ENCODE assay signal across 18 cellular contexts in the genomic region with DNA sequence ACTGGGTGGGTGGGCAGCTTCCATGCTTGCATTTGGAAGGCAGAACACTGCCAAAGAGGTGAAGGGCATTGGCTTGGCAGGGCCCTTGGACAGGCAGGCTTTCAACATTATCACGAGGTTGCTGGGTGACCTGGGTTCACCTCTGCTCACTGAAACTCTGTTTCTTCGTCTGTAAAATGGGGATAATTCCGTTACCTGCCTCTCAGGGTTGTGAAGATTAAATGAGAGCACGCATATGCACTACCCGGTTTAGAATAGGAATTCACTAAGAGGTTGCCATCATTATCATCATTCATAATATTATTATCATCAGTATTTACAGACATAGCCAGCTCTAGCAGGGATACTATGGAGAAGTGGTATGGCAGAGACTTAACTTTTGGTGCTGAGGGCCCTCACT.
A peak's percentile ranks its signal among the peaks of the same experiment; 100 is the strongest.
DNase-seq lines count a peak whose midpoint lies in the region; ATAC-seq and TF ChIP-seq lines count a peak whose summit lies in the region.
"Had no signal": no experiment of that assay in that cellular context is flagged by ENCODE, and none has a peak within 500 bp of the region (broad histone marks: within the 10 kb centered on the region; RNA-seq: fewer than 3 reads in every experiment).

No MANE protein-coding gene starts in this region.

- H3K27me3 ChIP-seq in right atrium auricular region (no peaks in the 10 kb centered on the region), sigmoid colon (no peaks in the 10 kb centered on the region)
- H3K27me3 ChIP-seq: BE2C had no signal

- CTCF ChIA-PET in HEK293 (lab: Yijun Ruan, JAX): interaction anchor here (0.7 to 0.9 kb wide), 2 partner anchors 11 to 787 kb away, joined by 3 to 6 read pairs; no protein-coding TSS in a partner anchor

- POLR2A ChIA-PET in HEK293 (lab: Yijun Ruan, JAX): no interaction called here

- H3K36me3 ChIP-seq in HEK293 (ENCODE audit: control insufficient read depth in 2 of 2, insufficient read depth in 1 of 2, low read length in 2 of 2) (no peaks in the 10 kb centered on the region), SK-N-MC (ENCODE audit: insufficient read depth, low read length) (no peaks in the 10 kb centered on the region), right atrium auricular region (no peaks in the 10 kb centered on the region), sigmoid colon (no peaks in the 10 kb centered on the region)
- H3K36me3 ChIP-seq: BE2C had no signal

- no peak for DNase-seq in SK-N-MC (ENCODE audit: low read depth, low spot score)
- no peak for DNase-seq in right atrium auricular region (ENCODE audit: low spot score)
- DNase-seq in sigmoid colon: no peak
- no peak for DNase-seq in cerebellar nuclear complex (lab: John Stamatoyannopoulos, UW)
- DNase-seq in GOT3 (lab: John Stamatoyannopoulos, UW): no peak
- DNase-seq: BE2C; CD4-positive, alpha-beta T cell; COR-L47; DND-41; NCI-H1694; NCI-H2171; NCI-H446; NCI-H526; OCI-M1 had no signal

- H3K9ac ChIP-seq in SK-N-MC (ENCODE audit: insufficient read length): no peak overlapping the region
- H3K9ac ChIP-seq: KMS-11 had no signal

- H3K4me3 ChIP-seq in HEK293 (ENCODE audit: low read depth, low read length) (no peak overlapping the region), SK-N-MC (no peak overlapping the region), right atrium auricular region (no peak overlapping the region), sigmoid colon (no peak overlapping the region)
- H3K4me3 ChIP-seq: GM12878 had no signal

- no peak for ATAC-seq in HG02840 (IDR thresholded peaks at IDR 0.05; ENCODE audit: low FRiP score, unreplicated experiment)
- ATAC-seq: GM12878 had no signal

- intact Hi-C loops in sigmoid colon (cut with DNase I): no loop called here

- TF ChIP-seq CTCF in HEK293 (tag by site-specific recombination; IDR thresholded peaks at IDR 0.05) (no peak), right atrium auricular region (IDR thresholded peaks at IDR 0.05) (no peak), sigmoid colon (IDR thresholded peaks at IDR 0.05) (no peak)

- H3K4me1 ChIP-seq in HEK293 (ENCODE audit: control insufficient read depth, insufficient read depth, low read length) (peaks cover 20% of the 10 kb centered on the region), right atrium auricular region (peaks cover 0 to 55% of the 10 kb centered on the region in 2 donors), sigmoid colon (peaks cover 2 to 72% (median 58%) of the 10 kb centered on the region in 4 donors)

- no peak for TF ChIP-seq EP300 in sigmoid colon (IDR thresholded peaks at IDR 0.05)

- H3K9me3 ChIP-seq in HEK293 (ENCODE audit: control insufficient read depth, insufficient read depth, low read depth, low read length) (no peaks in the 10 kb centered on the region), SK-N-MC (ENCODE audit: low read depth, low read length) (no peaks in the 10 kb centered on the region), right atrium auricular region (no peaks in the 10 kb centered on the region), sigmoid colon (no peaks in the 10 kb centered on the region)
- H3K9me3 ChIP-seq: BE2C had no signal

- WGBS in sigmoid colon, 2 donors: 75 to 77% methylated on average over 5 of the region's 5 CpGs

- no peak for TF ChIP-seq POLR2A in sigmoid colon (IDR thresholded peaks at IDR 0.05)

- H3K27ac ChIP-seq in HEK293 (ENCODE audit: extremely low read depth, low read depth, low read length) (peak overlapping the region; percentile 4; the same call in 1 of the 2 replicates), SK-N-MC (peak overlapping the region; percentile 99; the same call in 1 of the 2 replicates), right atrium auricular region (peak overlapping the region; percentile 52 to 64), sigmoid colon (peak overlapping the region; percentile 49 to 82 (median 67))
- H3K27ac ChIP-seq: KMS-11 had no signal

TF ChIP-seq in HEK293, 187 proteins besides CTCF, POLR2A, EP300 and RAD21:
- no peak for TF ChIP-seq ZNF747 (tag by site-specific recombination; IDR thresholded peaks at IDR 0.05)
- TF ChIP-seq ZNF214 (tag by site-specific recombination; IDR thresholded peaks at IDR 0.05; ENCODE audit: borderline replicate concordance): no peak
- TF ChIP-seq SP7 (tag by site-specific recombination; IDR thresholded peaks at IDR 0.05): no peak
- TF ChIP-seq ZNF544 (tag by site-specific recombination; IDR thresholded peaks at IDR 0.05): no peak
- no peak for TF ChIP-seq ZNF48 (tag by site-specific recombination; IDR thresholded peaks at IDR 0.05)
- no peak for TF ChIP-seq EGR2 (tag by site-specific recombination; IDR thresholded peaks at IDR 0.05; ENCODE audit: low read depth)
- no peak for TF ChIP-seq ZBTB20 (tag by site-specific recombination; IDR thresholded peaks at IDR 0.05)
- no peak for TF ChIP-seq ZBTB7A (tag by site-specific recombination; IDR thresholded peaks at IDR 0.05; ENCODE audit: low read depth)
- TF ChIP-seq ZNF791 (tag by site-specific recombination; IDR thresholded peaks at IDR 0.05): no peak
- no peak for TF ChIP-seq ZNF621 (tag by site-specific recombination; IDR thresholded peaks at IDR 0.05)
- TF ChIP-seq OSR2 (tag by site-specific recombination; IDR thresholded peaks at IDR 0.05): no peak
- TF ChIP-seq ZNF169 (tag by site-specific recombination; IDR thresholded peaks at IDR 0.05): no peak
- TF ChIP-seq ZNF548 (tag by site-specific recombination; IDR thresholded peaks at IDR 0.05): no peak
- no peak for TF ChIP-seq ZNF561 (tag by site-specific recombination; IDR thresholded peaks at IDR 0.05; ENCODE audit: borderline replicate concordance)
- no peak for TF ChIP-seq ZNF350 (tag by site-specific recombination; IDR thresholded peaks at IDR 0.05)
- no peak for TF ChIP-seq INSM2 (tag by site-specific recombination; IDR thresholded peaks at IDR 0.05)
- no peak for TF ChIP-seq ZNF670 (tag by site-specific recombination; IDR thresholded peaks at IDR 0.05; ENCODE audit: low read depth)
- TF ChIP-seq ZSCAN23 (tag by site-specific recombination; IDR thresholded peaks at IDR 0.05): no peak

Comparison
In these comparisons a context has a peak if more than half of its experiments do, and no peak if none do; other contexts are left out.
1. H3K27ac ChIP-seq: peak in every context shown above with its lines; median percentile 99 in SK-N-MC; 67 in sigmoid colon; 58 in right atrium auricular region; 4 in HEK293.